Comparison of ENCODE assay signal across 18 cellular contexts in the genomic region with DNA sequence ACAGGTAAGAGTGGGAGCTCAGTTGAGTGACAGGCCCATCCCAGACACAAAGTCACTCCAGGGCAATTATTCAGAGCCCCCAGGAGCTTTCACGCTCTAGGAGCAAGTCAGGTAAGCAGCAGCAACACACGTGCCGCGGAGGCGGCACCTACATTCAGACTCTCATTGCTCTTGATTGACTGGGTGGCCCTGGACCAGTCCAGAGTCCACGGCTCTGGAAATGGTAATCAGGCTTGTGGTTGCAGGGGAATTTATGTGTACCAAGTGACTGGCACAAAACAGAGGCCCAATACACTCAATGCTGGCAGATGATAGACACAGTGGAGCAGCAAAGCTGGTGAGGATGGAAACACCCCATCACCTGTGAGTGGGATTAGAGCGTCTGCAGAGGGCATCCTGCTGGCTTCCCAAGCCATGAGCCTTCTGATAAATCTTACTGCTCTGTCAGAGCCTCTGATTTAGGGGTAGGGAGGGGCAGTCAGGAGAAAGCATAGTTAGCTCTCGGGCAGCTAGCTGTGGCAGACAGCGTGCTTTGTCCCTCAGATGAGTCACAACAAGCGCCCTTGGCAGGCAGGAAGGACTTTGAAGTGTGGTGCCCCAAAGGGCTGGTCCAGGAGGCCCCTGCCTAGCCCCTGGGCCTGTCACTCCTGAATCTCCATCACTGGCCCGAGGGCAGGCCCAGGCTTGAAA.
DNase-seq lines count a peak whose midpoint lies in the region; ATAC-seq, FAIRE-seq and TF ChIP-seq lines count a peak whose summit lies in the region.
"Had no signal": no experiment of that assay in that cellular context is flagged by ENCODE, and none has a peak within 500 bp of the region (broad histone marks: within the 10 kb centered on the region; RNA-seq: fewer than 3 reads in every experiment).

No MANE protein-coding gene starts in this region.

- TF ChIP-seq POLR2A in HepG2 (IDR thresholded peaks at IDR 0.05; ENCODE audit: insufficient read depth in 1 of 2, low read depth in 2 of 2, low read length in 2 of 2) (no peak), right lobe of liver (IDR thresholded peaks at IDR 0.05) (no peak), vagina (IDR thresholded peaks at IDR 0.05) (no peak)

- H3K4me3 ChIP-seq in HepG2 (replicated peaks in 1 of 3; ENCODE audit: insufficient read depth in 1 of 3, low read depth in 2 of 3, low read length in 3 of 3) = no peak overlapping the region
- no peak overlapping the region for H3K4me3 ChIP-seq in right lobe of liver
- H3K4me3 ChIP-seq in muscle layer of colon (ENCODE audit: low read depth in 1 of 2, low read length in 2 of 2) = no peak overlapping the region
- H3K4me3 ChIP-seq in vagina = no peak overlapping the region
- H3K4me3 ChIP-seq: pancreas had no signal

- POLR2A ChIA-PET in HepG2 (lab: Yijun Ruan, JAX) = no interaction called here

- in situ Hi-C loops in HepG2 (cut with HindIII; ENCODE audit: extremely low pct_ligation_motif_present, low pct_unique_long_range_greater_than_20kb) = no loop called here

- no peak overlapping the region for H2AFZ ChIP-seq in HepG2 (ENCODE audit: low read length)

- no peak overlapping the region for H3K27ac ChIP-seq in HepG2 (ENCODE audit: extremely low read length, insufficient read depth, low read length)
- H3K27ac ChIP-seq in right lobe of liver = no peak overlapping the region
- peak overlapping the region; percentile 61 for H3K27ac ChIP-seq in muscle layer of colon (ENCODE audit: low read depth, low read length)
- peak overlapping the region; percentile 61 for H3K27ac ChIP-seq in vagina
- H3K27ac ChIP-seq: pancreas, VCaP had no signal

- TF ChIP-seq EP300 in HepG2 (IDR thresholded peaks at IDR 0.05; ENCODE audit: low read depth in 2 of 2, low read length in 2 of 2) (no peak), HepG2 (CRISPR knock-in tag; IDR thresholded peaks at IDR 0.05; ENCODE audit: borderline replicate concordance) (no peak)

- H3K27me3 ChIP-seq in HepG2 (ENCODE audit: control insufficient read depth in 1 of 2, insufficient read depth in 2 of 2, low read length in 2 of 2) (peaks cover 0 to 3% of the 10 kb centered on the region in 2 experiments; a peak in 2 of 5 replicates), right lobe of liver (no peaks in the 10 kb centered on the region), muscle layer of colon (ENCODE audit: control insufficient read depth in 1 of 2, insufficient read depth in 2 of 2, low read length in 2 of 2) (no peaks in the 10 kb centered on the region), vagina (no peaks in the 10 kb centered on the region)
- H3K27me3 ChIP-seq: pancreas had no signal

- no peak for FAIRE-seq in HepG2 (lab: Jason Lieb, UNC)
- FAIRE-seq: GM12891, H1, pancreas had no signal

- no peak for TF ChIP-seq CTCF in HepG2 (CRISPR knock-in tag; IDR thresholded peaks at IDR 0.05)
- no peak for TF ChIP-seq CTCF in right lobe of liver (IDR thresholded peaks at IDR 0.05)
- no peak for TF ChIP-seq CTCF in vagina (IDR thresholded peaks at IDR 0.05)

- H3K9ac ChIP-seq in HepG2 (ENCODE audit: insufficient read depth, low read depth, low read length) (no peak overlapping the region), muscle layer of colon (ENCODE audit: low read length) (no peak overlapping the region)

- no TSS peak for BruUV-seq in HepG2 (replicated peaks; lab: Mats Ljungman, UMichigan)

- intact Hi-C loops in HepG2 (cut with micrococcal nuclease; ENCODE audit: unreplicated experiment) (no loop called here), right lobe of liver (cut with DNase I) (no loop called here), vagina (cut with DNase I) (no loop called here)

- 27% methylated on average over 6 of the region's 11 CpGs for WGBS in HepG2 (ENCODE audit: low lambda C conversion rate)
- WGBS in right lobe of liver (ENCODE audit: insufficient coverage, low coverage, low lambda C conversion rate, missing lambda C conversion rate) = 47% methylated on average over 2 of the region's 11 CpGs

- no peaks in the 10 kb centered on the region for H3K9me3 ChIP-seq in HepG2 (ENCODE audit: low read length)
- no peaks in the 10 kb centered on the region for H3K9me3 ChIP-seq in right lobe of liver
- H3K9me3 ChIP-seq in muscle layer of colon (ENCODE audit: low read length) = no peaks in the 10 kb centered on the region
- H3K9me3 ChIP-seq in vagina = no peaks in the 10 kb centered on the region
- H3K9me3 ChIP-seq: pancreas had no signal

- CTCF ChIA-PET in HepG2 (lab: Yijun Ruan, JAX; ENCODE audit: low intra/inter-chr PET ratio, low total read pairs) = no interaction called here

- TF ChIP-seq RAD21 in HepG2 (CRISPR knock-in tag; IDR thresholded peaks at IDR 0.05) = no peak

- H4K20me1 ChIP-seq in HepG2 (ENCODE audit: insufficient read depth, low read length) = no peaks in the 10 kb centered on the region

- H3K4me2 ChIP-seq in HepG2 (ENCODE audit: low read depth, low read length) = no peak overlapping the region

- peak; percentile 11 for DNase-seq in HepG2 (ENCODE audit: low spot score)
- DNase-seq in right lobe of liver = no peak
- peak; percentile 98 for DNase-seq in SW480 (ENCODE audit: low spot score)
- no peak for DNase-seq in vagina (ENCODE audit: extremely low spot score in 2 of 2)
- DNase-seq in putamen (ENCODE audit: low spot score) = no peak
- DNase-seq in superior temporal gyrus (ENCODE audit: extremely low spot score) = no peak
- no peak for DNase-seq in SW 1271 (lab: John Stamatoyannopoulos, UW)
- DNase-seq: activated CD8-positive, alpha-beta T cell treated with anti-CD3 and anti-CD28 coated beads, Interleukin-2, amount 10 ng/mL, durations not matched to agents 7 days and 5 days; amniotic stem cell; left cardiac atrium; NCI-H1436; pancreas; stimulated activated naive CD4-positive, alpha-beta T cell had no signal

- no peaks in the 10 kb centered on the region for H3K36me3 ChIP-seq in HepG2 (replicated peaks in 1 of 2; ENCODE audit: control insufficient read depth in 1 of 2, insufficient read depth in 2 of 2, low read length in 2 of 2)
- no peaks in the 10 kb centered on the region for H3K36me3 ChIP-seq in right lobe of liver
- H3K36me3 ChIP-seq in muscle layer of colon (ENCODE audit: insufficient read depth, low read length) = no peaks in the 10 kb centered on the region
- no peaks in the 10 kb centered on the region for H3K36me3 ChIP-seq in vagina
- H3K36me3 ChIP-seq: pancreas had no signal

- peaks cover 9% of the 10 kb centered on the region for H3K4me1 ChIP-seq in HepG2 (ENCODE audit: insufficient read depth, low read length)
- no peaks in the 10 kb centered on the region for H3K4me1 ChIP-seq in right lobe of liver
- peaks cover 61% of the 10 kb centered on the region for H3K4me1 ChIP-seq in muscle layer of colon (ENCODE audit: insufficient read depth, low read length)
- peaks cover 36% of the 10 kb centered on the region for H3K4me1 ChIP-seq in vagina
- H3K4me1 ChIP-seq: pancreas had no signal

- no peaks in the 10 kb centered on the region for H3K79me2 ChIP-seq in HepG2 (ENCODE audit: insufficient read depth, low read length)

- peak; percentile 35; the same call in 1 of the 3 replicates for ATAC-seq in HepG2
- no peak for ATAC-seq in right lobe of liver
- ATAC-seq: activated CD8-positive, alpha-beta T cell treated with anti-CD3 and anti-CD28 coated beads, Interleukin-2, amount 10 ng/mL, durations not matched to agents 7 days and 5 days; activated T-helper 17 cell treated with anti-CD3 and anti-CD28 coated beads, Interleukin-2, amount 50 U/mL, for 72 hours had no signal

TF ChIP-seq in HepG2, 621 proteins besides CTCF, POLR2A, EP300 and RAD21:
- TF ChIP-seq ZFX (CRISPR knock-in tag; IDR thresholded peaks at IDR 0.05; ENCODE audit: low read depth) (no peak), TRIM22 (IDR thresholded peaks at IDR 0.05) (no peak), KDM1A (CRISPR knock-in tag; IDR thresholded peaks at IDR 0.05) (no peak), FOSL2 (CRISPR knock-in tag; IDR thresholded peaks at IDR 0.05) (peak; percentile 66)
- TF ChIP-seq, protein P1, sequence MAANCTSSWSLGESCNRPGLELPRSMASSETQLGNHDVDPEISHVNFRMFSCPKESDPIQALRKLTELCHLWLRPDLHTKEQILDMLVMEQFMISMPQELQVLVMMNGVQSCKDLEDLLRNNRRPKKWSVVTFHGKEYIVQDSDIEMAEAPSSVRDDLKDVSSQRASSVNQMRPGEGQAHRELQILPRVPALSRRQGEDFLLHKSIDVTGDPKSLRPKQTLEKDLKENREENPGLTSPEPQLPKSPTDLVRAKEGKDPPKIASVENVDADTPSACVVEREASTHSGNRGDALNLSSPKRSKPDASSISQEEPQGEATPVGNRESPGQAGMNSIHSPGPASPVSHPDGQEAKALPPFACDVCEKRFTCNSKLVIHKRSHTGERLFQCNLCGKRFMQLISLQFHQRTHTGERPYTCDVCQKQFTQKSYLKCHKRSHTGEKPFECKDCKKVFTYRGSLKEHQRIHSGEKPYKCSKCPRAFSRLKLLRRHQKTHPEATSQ (CRISPR knock-in tag; IDR thresholded peaks at IDR 0.05; ENCODE audit: borderline replicate concordance) = no peak
TF ChIP-seq in HepG2: peak in this region for 1.

Comparison
In these comparisons a context has a peak if more than half of its experiments do, and no peak if none do; other contexts are left out.
1. DNase-seq: peak in HepG2 (single experiment) and SW480 (single experiment); none in right lobe of liver (0 of 3), vagina (0 of 2), putamen (single experiment), superior temporal gyrus (single experiment) and SW 1271 (0 of 2).
2. H3K27ac ChIP-seq: peak in muscle layer of colon (single experiment) and vagina (single experiment); none in HepG2 (single experiment) and right lobe of liver (0 of 3).